ENCODE assay signal across 33 cellular contexts in genomic region chr2:36035137-36035536, GRCh38.
"Had no signal": no experiment of that assay in that cellular context is flagged by ENCODE, and none has a peak within 500 bp of the region (broad histone marks: within the 10 kb centered on the region; RNA-seq: fewer than 3 reads in every experiment).

No MANE protein-coding gene starts in this region.

- H3K4me3 ChIP-seq: adrenal gland, body of pancreas, breast epithelium had no signal

- H3K9me3 ChIP-seq: adrenal gland, body of pancreas, breast epithelium had no signal

- H3K27me3 ChIP-seq: adrenal gland, body of pancreas, brain microvascular endothelial cell, breast epithelium had no signal

- H3K27ac ChIP-seq: adrenal gland, body of pancreas, brain microvascular endothelial cell, breast epithelium, VCaP had no signal

- H3K36me3 ChIP-seq: adrenal gland, brain microvascular endothelial cell, breast epithelium had no signal

- ATAC-seq: activated CD8-positive, alpha-beta T cell treated with anti-CD3 and anti-CD28 coated beads for 36 hours; activated naive CD4-positive, alpha-beta T cell treated with anti-CD3 and anti-CD28 coated beads, Interleukin-2, amount 50 U/mL, for 72 hours; activated T-cell treated with anti-CD3 and anti-CD28 coated beads, Interleukin-2, amount 50 U/mL, for 4 hours; activated T-cell treated with anti-CD3 and anti-CD28 coated beads, Interleukin-2, amount 50 U/mL, for 72 hours; activated T-helper 17 cell treated with anti-CD3 and anti-CD28 coated beads, Interleukin-2, amount 50 U/mL, for 72 hours; body of pancreas had no signal

- H3K4me1 ChIP-seq: adrenal gland, body of pancreas, breast epithelium had no signal

- DNase-seq: activated B cell treated with CpG ODN at 0.5 μM for 24 hours; activated CD4-positive, alpha-beta memory T cell treated with anti-CD3 and anti-CD28 coated beads for 36 hours; activated CD4-positive, alpha-beta T cell treated with anti-CD3 and anti-CD28 coated beads for 4 hours; activated CD4-positive, alpha-beta T cell treated with anti-CD3 and anti-CD28 coated beads, Interleukin-2, amount 10 ng/mL, durations not matched to agents 24 days and 14 days; activated CD4-positive, alpha-beta T cell treated with anti-CD3 and anti-CD28 coated beads, Interleukin-2, amount 50 U/mL, for 1 hour; activated CD4-positive, alpha-beta T cell treated with anti-CD3 and anti-CD28 coated beads, Interleukin-2, amount 50 U/mL, for 4 hours; activated CD4-positive, CD25-positive, alpha-beta regulatory T cell treated with anti-CD3 and anti-CD28 coated beads, Interleukin-2, amount 50 U/mL, for 72 hours; activated CD8-positive, alpha-beta memory T cell treated with anti-CD3 and anti-CD28 coated beads, Interleukin-2, amount 50 U/mL, for 4 hours; activated CD8-positive, alpha-beta T cell treated with anti-CD3 and anti-CD28 coated beads for 36 hours; activated effector memory CD4-positive, alpha-beta T cell treated with anti-CD3 and anti-CD28 coated beads, Interleukin-2, amount 50 U/mL, for 16 hours; activated gamma-delta T cell treated with Interleukin-2 at 50 U/mL for 16 hours; activated naive CD4-positive, alpha-beta T cell; activated naive CD4-positive, alpha-beta T cell treated with anti-CD3 and anti-CD28 coated beads for 36 hours; activated naive CD4-positive, alpha-beta T cell treated with anti-CD3 and anti-CD28 coated beads, Interleukin-2, amount 50 U/mL, for 16 hours; activated naive CD8-positive, alpha-beta T cell treated with anti-CD3 and anti-CD28 coated beads for 36 hours; activated T-cell treated with anti-CD3 and anti-CD28 coated beads for 4 hours; activated T-cell treated with anti-CD3 and anti-CD28 coated beads, Interleukin-2, amount 50 U/mL, for 1 hour; activated T-cell treated with anti-CD3 and anti-CD28 coated beads, Interleukin-2, amount 50 U/mL, for 4 hours; activated T-cell treated with anti-CD3 and anti-CD28 coated beads, Interleukin-2, amount 50 U/mL, for 72 hours; adrenal gland; amniotic stem cell; aorta; body of pancreas; brain microvascular endothelial cell; central memory CD4-positive, alpha-beta T cell; T-helper 2 cell; T-helper 9 cell had no signal

- FAIRE-seq: astrocyte, TTC549 had no signal
